ENCODE assay signal across 8 cellular contexts in the genomic region with DNA sequence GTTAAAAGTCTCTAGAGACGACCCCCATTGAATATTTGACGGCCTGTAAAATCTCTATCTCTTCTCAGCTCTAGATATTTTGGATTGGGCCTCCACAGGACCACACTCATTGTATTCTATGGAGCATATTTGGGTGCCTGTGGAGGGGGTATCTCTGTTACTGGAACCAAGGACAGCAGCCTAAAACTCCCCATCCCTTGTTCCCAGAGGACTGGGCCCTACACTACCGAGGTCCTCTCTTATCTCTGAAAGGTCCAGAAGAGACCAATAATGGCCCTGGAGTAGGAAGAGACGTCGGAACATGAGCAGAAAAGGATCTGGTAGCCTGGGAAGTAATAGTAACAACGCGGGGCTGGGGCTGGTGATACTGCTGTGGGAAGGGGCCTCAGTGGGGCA. TPM values are rescaled to one million over a fixed set of nuclear protein-coding genes. Genes with fewer than 3 reads are reported as not detected.
A peak's percentile ranks its signal among the peaks of the same experiment; 100 is the strongest.
DNase-seq lines count a peak whose midpoint lies in the region; ATAC-seq and TF ChIP-seq lines count a peak whose summit lies in the region.

No MANE protein-coding gene starts in this region.

- H3K27ac ChIP-seq in CD4-positive, CD25-positive, alpha-beta regulatory T cell (ENCODE audit: insufficient read depth, low read length, poor library complexity, severe bottlenecking): peak overlapping the region; percentile 94
- H3K27ac ChIP-seq in duodenal mucosa (ENCODE audit: low read depth, low read length): peak overlapping the region; percentile 89

- peak overlapping the region; percentile 73 for H3K4me3 ChIP-seq in CD4-positive, CD25-positive, alpha-beta regulatory T cell (ENCODE audit: low read depth, low read length)
- H3K4me3 ChIP-seq in Jurkat, Clone E6-1 (ENCODE audit: low read length): peak overlapping the region; percentile 77
- peak overlapping the region; percentile 81 to 93 for H3K4me3 ChIP-seq in duodenal mucosa (ENCODE audit: low read depth in 1 of 2, low read length in 2 of 2)

- H3K36me3 ChIP-seq in CD4-positive, CD25-positive, alpha-beta regulatory T cell (ENCODE audit: control insufficient read depth, insufficient read depth, low read length): peaks cover 7% of the 10 kb centered on the region
- peaks cover 6% of the 10 kb centered on the region in 2 donors for H3K36me3 ChIP-seq in duodenal mucosa (ENCODE audit: control insufficient read depth in 1 of 2, insufficient read depth in 2 of 2, low read length in 2 of 2)

- H3K36me3 Mint-ChIP-seq in CD4-positive, CD25-positive, alpha-beta regulatory T cell: peaks cover 17% of the 10 kb centered on the region
- H3K36me3 Mint-ChIP-seq in nephron progenitor cell (ENCODE audit: low read depth): peaks cover 6% of the 10 kb centered on the region

- H3K9ac ChIP-seq in duodenal mucosa (ENCODE audit: low read depth in 1 of 2, low read length in 2 of 2): peak overlapping the region; percentile 92 to 99

- H3K9me3 Mint-ChIP-seq in CD4-positive, CD25-positive, alpha-beta regulatory T cell: peaks cover 0 to 2% (median 0%) of the 10 kb centered on the region in 7 donors
- H3K9me3 Mint-ChIP-seq in nephron progenitor cell: no peaks in the 10 kb centered on the region

- no peak for DNase-seq in CD4-positive, CD25-positive, alpha-beta regulatory T cell
- DNase-seq in Jurkat, Clone E6-1 (ENCODE audit: low read depth, low spot score): no peak
- no peak for DNase-seq in nephron progenitor cell
- DNase-seq in NCI-H146 (lab: John Stamatoyannopoulos, UW): no peak
- DNase-seq in effector CD8-positive, alpha-beta T cell (lab: John Stamatoyannopoulos, UW): no peak

- no peaks in the 10 kb centered on the region for H3K9me3 ChIP-seq in CD4-positive, CD25-positive, alpha-beta regulatory T cell (ENCODE audit: control insufficient read depth in 2 of 2, low read length in 2 of 2)
- no peaks in the 10 kb centered on the region for H3K9me3 ChIP-seq in duodenal mucosa (ENCODE audit: control insufficient read depth in 1 of 2, low read length in 2 of 2)

- H3K27me3 ChIP-seq in CD4-positive, CD25-positive, alpha-beta regulatory T cell (ENCODE audit: control insufficient read depth, insufficient read depth, low read length): no peaks in the 10 kb centered on the region
- H3K27me3 ChIP-seq in duodenal mucosa (ENCODE audit: control insufficient read depth in 1 of 2, insufficient read depth in 2 of 2, low read length in 2 of 2): no peaks in the 10 kb centered on the region

- no peaks in the 10 kb centered on the region for H3K27me3 Mint-ChIP-seq in CD4-positive, CD25-positive, alpha-beta regulatory T cell
- no peaks in the 10 kb centered on the region for H3K27me3 Mint-ChIP-seq in nephron progenitor cell (ENCODE audit: low read depth, poor library complexity)

- peak overlapping the region; percentile 99 for H3K27ac Mint-ChIP-seq in CD4-positive, CD25-positive, alpha-beta regulatory T cell
- peak overlapping the region; percentile 99 for H3K27ac Mint-ChIP-seq in nephron progenitor cell

- H3K4me3 Mint-ChIP-seq in CD4-positive, CD25-positive, alpha-beta regulatory T cell: peak overlapping the region; percentile 90 to 96 (median 95)
- H3K4me3 Mint-ChIP-seq in nephron progenitor cell: peak overlapping the region; percentile 96

- TF ChIP-seq CTCF in nephron progenitor cell (IDR thresholded peaks at IDR 0.05): no peak

- H3K4me1 ChIP-seq in CD4-positive, CD25-positive, alpha-beta regulatory T cell (ENCODE audit: control insufficient read depth, insufficient read depth, low read length, poor library complexity, severe bottlenecking): peaks cover 46% of the 10 kb centered on the region
- peaks cover 41 to 45% of the 10 kb centered on the region in 2 donors for H3K4me1 ChIP-seq in duodenal mucosa (ENCODE audit: control insufficient read depth in 1 of 2, insufficient read depth in 2 of 2, low read length in 2 of 2)

- ATAC-seq in CD4-positive, CD25-positive, alpha-beta regulatory T cell (ENCODE audit: low read depth in 2 of 2): no peak
- ATAC-seq in GM21723 (IDR thresholded peaks at IDR 0.05; ENCODE audit: unreplicated experiment) (no peak), HG03354 (IDR thresholded peaks at IDR 0.05; ENCODE audit: poor library complexity, severe bottlenecking, unreplicated experiment) (no peak)

- H3K4me1 Mint-ChIP-seq in CD4-positive, CD25-positive, alpha-beta regulatory T cell: peaks cover 40 to 74% (median 54%) of the 10 kb centered on the region in 4 donors
- peaks cover 70% of the 10 kb centered on the region for H3K4me1 Mint-ChIP-seq in nephron progenitor cell

RNA-seq across cellular contexts. Expression of a gene that starts 0.5 kb away (rescaled TPM):
- 44.6 TPM for total RNA-seq in CD4-positive, CD25-positive, alpha-beta regulatory T cell
- 10 to 100 TPM; 12.0 to 16.1 (median 13.6) TPM for polyA plus RNA-seq in CD4-positive, CD25-positive, alpha-beta regulatory T cell
- polyA plus RNA-seq in Jurkat, Clone E6-1 (2012; ENCODE audit: insufficient read depth, insufficient read length): 55.0 TPM

RNA-seq across cellular contexts. Expression of a gene that starts 0.6 kb away (rescaled TPM):
- 27.3 TPM for total RNA-seq in CD4-positive, CD25-positive, alpha-beta regulatory T cell
- polyA plus RNA-seq in CD4-positive, CD25-positive, alpha-beta regulatory T cell: 10 to 100 TPM; 25.5 to 34.7 (median 29.1) TPM
- polyA plus RNA-seq in Jurkat, Clone E6-1 (2012; ENCODE audit: insufficient read depth, insufficient read length): 31.7 TPM

RNA-seq across cellular contexts. Expression of a gene that starts 29.2 kb away (rescaled TPM):
- total RNA-seq in CD4-positive, CD25-positive, alpha-beta regulatory T cell: 109 TPM
- polyA plus RNA-seq in CD4-positive, CD25-positive, alpha-beta regulatory T cell: 10 to 100 TPM; 31.9 to 43.7 (median 39.2) TPM
- 83.7 TPM for polyA plus RNA-seq in Jurkat, Clone E6-1 (2012; ENCODE audit: insufficient read depth, insufficient read length)

RNA-seq across cellular contexts. Expression of a gene that starts 54.0 kb away (rescaled TPM):
- 4.3 TPM for total RNA-seq in CD4-positive, CD25-positive, alpha-beta regulatory T cell
- 1 to 10 TPM; 3.1 to 8.5 (median 4.4) TPM for polyA plus RNA-seq in CD4-positive, CD25-positive, alpha-beta regulatory T cell
- polyA plus RNA-seq in Jurkat, Clone E6-1 (2012; ENCODE audit: insufficient read depth, insufficient read length): 4.9 TPM
